ENCODE assay signal across 21 cellular contexts in the genomic region with DNA sequence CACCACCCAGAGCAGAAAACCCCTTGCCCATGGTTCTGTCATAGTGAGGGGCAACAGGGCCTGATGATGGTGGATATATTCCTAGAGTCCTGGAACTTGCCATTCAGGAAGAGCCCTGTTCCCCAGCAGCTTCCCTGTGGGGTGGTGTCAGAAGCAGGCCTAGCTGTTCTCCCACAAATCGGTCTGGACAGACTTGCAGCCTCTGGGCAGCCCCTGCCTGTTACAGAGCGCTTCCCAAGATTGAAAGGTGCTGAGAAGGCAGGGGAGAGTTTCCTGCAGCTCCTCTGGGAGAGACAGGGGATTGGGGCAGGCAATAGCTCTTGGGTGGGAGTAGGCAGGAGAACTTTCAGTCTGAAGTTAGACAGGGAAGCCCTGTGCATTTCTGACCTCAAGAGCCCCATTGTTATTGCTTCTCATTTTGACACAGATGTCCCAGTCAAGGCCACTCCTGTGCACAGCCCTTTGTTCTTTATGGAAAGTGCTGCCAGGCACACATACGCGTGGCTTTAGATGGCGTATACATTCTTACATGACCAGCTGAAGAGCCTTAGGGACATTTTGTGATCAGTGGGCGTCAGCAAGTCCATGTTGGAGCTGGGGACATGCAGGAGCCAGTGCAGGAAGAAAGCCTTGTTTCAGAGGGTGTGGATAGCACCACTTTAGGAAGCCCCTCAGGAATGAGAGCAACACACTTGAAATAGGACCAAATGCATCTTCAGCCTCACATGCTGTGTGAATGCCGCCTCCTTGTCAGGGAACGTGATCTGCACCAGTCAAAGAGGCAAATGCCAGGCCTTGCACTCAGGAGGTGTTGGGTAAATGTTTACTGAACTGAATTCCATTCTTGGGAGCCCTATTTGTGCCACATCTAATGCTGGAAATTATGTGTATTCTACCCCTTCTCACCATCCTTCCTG.
DNase-seq lines count a peak whose midpoint lies in the region; ATAC-seq and TF ChIP-seq lines count a peak whose summit lies in the region.
"Had no signal": no experiment of that assay in that cellular context is flagged by ENCODE, and none has a peak within 500 bp of the region (broad histone marks: within the 10 kb centered on the region; RNA-seq: fewer than 3 reads in every experiment).

No MANE protein-coding gene starts in this region.

- POLR2A ChIA-PET in CD4-positive, alpha-beta T cell (lab: Charles Lee) = no interaction called here

- H3K4me1 Mint-ChIP-seq in CD4-positive, alpha-beta T cell (ENCODE audit: low read depth) = peaks cover 32% of the 10 kb centered on the region
- peaks cover 23% of the 10 kb centered on the region for H3K4me1 Mint-ChIP-seq in activated naive CD8-positive, alpha-beta T cell treated with anti-CD3 and anti-CD28 coated beads, Interleukin-2, amount 50 U/mL, for 24 hours

- TF ChIP-seq CTCF in CD4-positive, alpha-beta T cell (IDR thresholded peaks at IDR 0.05) = no peak
- TF ChIP-seq CTCF in Peyer's patch (IDR thresholded peaks at IDR 0.05) = no peak

- H3K27me3 ChIP-seq in CD4-positive, alpha-beta T cell (ENCODE audit: control insufficient read depth, insufficient read depth, low read length) = no peaks in the 10 kb centered on the region
- H3K27me3 ChIP-seq in Peyer's patch = no peaks in the 10 kb centered on the region
- H3K27me3 ChIP-seq: heart left ventricle had no signal

- no peaks in the 10 kb centered on the region for H3K9me3 ChIP-seq in CD4-positive, alpha-beta T cell (ENCODE audit: control insufficient read depth, low read length)
- no peaks in the 10 kb centered on the region for H3K9me3 ChIP-seq in Peyer's patch
- H3K9me3 ChIP-seq: Caco-2, esophagus squamous epithelium, heart left ventricle had no signal

- H3K27ac Mint-ChIP-seq in CD4-positive, alpha-beta T cell = peak overlapping the region; percentile 75
- H3K27ac Mint-ChIP-seq in activated naive CD8-positive, alpha-beta T cell treated with anti-CD3 and anti-CD28 coated beads, Interleukin-2, amount 50 U/mL, for 24 hours = no peak overlapping the region
- H3K27ac Mint-ChIP-seq: dendritic cell treated with granulocyte-macrophage colony-stimulating factor and Interleukin-4, amounts not matched to agents 40 ng/mL and 50 ng/mL, for 4 days; stimulated activated memory B cell treated with anti-CD40 and anti-IgM and Interleukin-4, amounts not matched to agents 10 μg/mL and 1 μg/mL and 100 μg/mL, for 72 hours had no signal

- H3K36me3 ChIP-seq in Peyer's patch = no peaks in the 10 kb centered on the region
- H3K36me3 ChIP-seq: esophagus squamous epithelium, heart left ventricle had no signal

- DNase-seq in CD4-positive, alpha-beta T cell = no peak
- DNase-seq in inferior parietal cortex (ENCODE audit: extremely low spot score) = peak; percentile 74
- DNase-seq in putamen (ENCODE audit: low spot score) = peak; percentile 89
- DNase-seq in activated naive CD8-positive, alpha-beta T cell treated with anti-CD3 and anti-CD28 coated beads, Interleukin-2, amount 50 U/mL, for 24 hours = no peak
- no peak for DNase-seq in NK-92 (lab: John Stamatoyannopoulos, UW; ENCODE audit: unreplicated experiment)
- no peak for DNase-seq in dermis blood vessel endothelial cell
- no peak for DNase-seq in Peyer's patch
- DNase-seq: activated CD4-positive, CD25-positive, alpha-beta regulatory T cell; activated gamma-delta T cell; Caco-2; esophagus squamous epithelium; KG1; NCI-H2227 treated with DMSO at 0.1 percent for 48 hours; SIG-M5; stimulated activated CD4-positive, alpha-beta T cell treated with anti-CD3 and anti-CD28 coated beads, Interleukin-12 subunit alpha, Interleukin-12 subunit beta, amount 100 ng/mL, for 4 hours; T-helper 2 cell had no signal

- H3K27me3 Mint-ChIP-seq in CD4-positive, alpha-beta T cell = no peaks in the 10 kb centered on the region
- peaks cover 8% of the 10 kb centered on the region for H3K27me3 Mint-ChIP-seq in activated naive CD8-positive, alpha-beta T cell treated with anti-CD3 and anti-CD28 coated beads, Interleukin-2, amount 50 U/mL, for 24 hours

- no peak for ATAC-seq in CD4-positive, alpha-beta T cell (ENCODE audit: poor library complexity)
- ATAC-seq in activated naive CD8-positive, alpha-beta T cell treated with anti-CD3 and anti-CD28 coated beads, Interleukin-2, amount 50 U/mL, for 24 hours = no peak
- ATAC-seq: stimulated activated memory B cell treated with anti-CD40 and anti-IgM and Interleukin-4, amounts not matched to agents 10 μg/mL and 1 μg/mL and 100 μg/mL, for 72 hours had no signal

- no peak for TF ChIP-seq POLR2A in Peyer's patch (IDR thresholded peaks at IDR 0.05)

- no peak overlapping the region for H3K4me3 Mint-ChIP-seq in CD4-positive, alpha-beta T cell
- H3K4me3 Mint-ChIP-seq in activated naive CD8-positive, alpha-beta T cell treated with anti-CD3 and anti-CD28 coated beads, Interleukin-2, amount 50 U/mL, for 24 hours = no peak overlapping the region
- H3K4me3 Mint-ChIP-seq: dendritic cell treated with granulocyte-macrophage colony-stimulating factor and Interleukin-4, amounts not matched to agents 40 ng/mL and 50 ng/mL, for 4 days; stimulated activated memory B cell treated with anti-CD40 and anti-IgM and Interleukin-4, amounts not matched to agents 10 μg/mL and 1 μg/mL and 100 μg/mL, for 72 hours had no signal

- CTCF ChIA-PET in CD4-positive, alpha-beta T cell (lab: Charles Lee) = no interaction called here

- H3K4me3 ChIP-seq in Peyer's patch = no peak overlapping the region
- H3K4me3 ChIP-seq: esophagus squamous epithelium, heart left ventricle had no signal

- no peak overlapping the region for H3K27ac ChIP-seq in CD4-positive, alpha-beta T cell (ENCODE audit: low read depth, low read length)
- H3K27ac ChIP-seq in angular gyrus (ENCODE audit: low read depth, low read length) = peak overlapping the region; percentile 100
- peak overlapping the region in 2 of 4 donors; percentile 61 to 87 for H3K27ac ChIP-seq in Peyer's patch
- H3K27ac ChIP-seq: esophagus squamous epithelium, parathyroid adenoma had no signal

- intact Hi-C loops in CD4-positive, alpha-beta T cell (cut with DNase I, micrococcal nuclease) = no loop called here

- H3K36me3 Mint-ChIP-seq in CD4-positive, alpha-beta T cell (ENCODE audit: low read depth) = no peaks in the 10 kb centered on the region
- H3K36me3 Mint-ChIP-seq in activated naive CD8-positive, alpha-beta T cell treated with anti-CD3 and anti-CD28 coated beads, Interleukin-2, amount 50 U/mL, for 24 hours (ENCODE audit: low read depth) = no peaks in the 10 kb centered on the region
- H3K36me3 Mint-ChIP-seq: stimulated activated memory B cell treated with anti-CD40 and anti-IgM and Interleukin-4, amounts not matched to agents 10 μg/mL and 1 μg/mL and 100 μg/mL, for 72 hours had no signal

- H3K9me3 Mint-ChIP-seq in CD4-positive, alpha-beta T cell = no peaks in the 10 kb centered on the region
- H3K9me3 Mint-ChIP-seq in activated naive CD8-positive, alpha-beta T cell treated with anti-CD3 and anti-CD28 coated beads, Interleukin-2, amount 50 U/mL, for 24 hours = no peaks in the 10 kb centered on the region
- H3K9me3 Mint-ChIP-seq: dendritic cell treated with granulocyte-macrophage colony-stimulating factor and Interleukin-4, amounts not matched to agents 40 ng/mL and 50 ng/mL, for 4 days; stimulated activated memory B cell treated with anti-CD40 and anti-IgM and Interleukin-4, amounts not matched to agents 10 μg/mL and 1 μg/mL and 100 μg/mL, for 72 hours had no signal

- peaks cover 0 to 3% (median 0%) of the 10 kb centered on the region in 4 donors for H3K4me1 ChIP-seq in Peyer's patch

Comparison
In these comparisons a context has a peak if more than half of its experiments do, and no peak if none do; other contexts are left out.
1. DNase-seq: peak in inferior parietal cortex (single experiment) and putamen (single experiment); none in CD4-positive, alpha-beta T cell (0 of 10), activated naive CD8-positive, alpha-beta T cell treated with anti-CD3 and anti-CD28 coated beads, Interleukin-2, amount 50 U/mL, for 24 hours (single experiment), NK-92 (single experiment), dermis blood vessel endothelial cell (single experiment) and Peyer's patch (0 of 3).